ENCODE assay signal across 8 cellular contexts in genomic region chr21:38289697-38290096, GRCh38. TPM values are rescaled to one million over a fixed set of nuclear protein-coding genes. Genes with fewer than 3 reads are reported as not detected.
DNase-seq lines count a peak whose midpoint lies in the region; ATAC-seq, FAIRE-seq and TF ChIP-seq lines count a peak whose summit lies in the region.

No MANE protein-coding gene starts in this region.

- FAIRE-seq in GM18507 (lab: Jason Lieb, UNC), result peak; percentile 53

- H3K4me3 ChIP-seq in SJSA1 (no peak overlapping the region), fibroblast of pulmonary artery (replicated peaks; ENCODE audit: low read depth, low read length) (no peak overlapping the region), skeletal muscle cell (ENCODE audit: low read depth, low read length) (no peak overlapping the region)

- TF ChIP-seq CTCF in fibroblast of pulmonary artery (IDR thresholded peaks at IDR 0.05; ENCODE audit: low read length, missing control alignments), result no peak

- peak overlapping the region; percentile 53 for H3K27ac ChIP-seq in SJSA1

- no peaks in the 10 kb centered on the region for H3K9me3 ChIP-seq in SJSA1 (replicated peaks)

- ATAC-seq in GM21423 (IDR thresholded peaks at IDR 0.05; ENCODE audit: unreplicated experiment), result no peak
- ATAC-seq in activated T-cell treated with anti-CD3 and anti-CD28 coated beads, Interleukin-2, amount 50 U/mL, for 72 hours (replicated peaks in 1 of 2), result no peak

- DNase-seq in GM18507 (ENCODE audit: extremely low spot score, insufficient read length, low read depth), result no peak
- peak; percentile 88 to 90 for DNase-seq in SJSA1 (ENCODE audit: low read depth in 1 of 2, low spot score in 2 of 2)
- DNase-seq in fibroblast of pulmonary artery (ENCODE audit: low read depth), result peak; percentile 99
- DNase-seq in skeletal muscle cell (ENCODE audit: low read depth), result peak; percentile 100
- no peak for DNase-seq in DMS 273 (lab: John Stamatoyannopoulos, UW; ENCODE audit: unreplicated experiment)
- no peak for DNase-seq in DMS 273 treated with DMSO at 0.1 percent for 48 hours (lab: John Stamatoyannopoulos, UW)
- DNase-seq in activated T-cell treated with anti-CD3 and anti-CD28 coated beads, Interleukin-2, amount 50 U/mL, for 72 hours, result no peak

- H3K4me3 Mint-ChIP-seq in activated T-cell treated with anti-CD3 and anti-CD28 coated beads, Interleukin-2, amount 50 U/mL, for 72 hours, result no peak overlapping the region

- H3K36me3 Mint-ChIP-seq in activated T-cell treated with anti-CD3 and anti-CD28 coated beads, Interleukin-2, amount 50 U/mL, for 72 hours (ENCODE audit: insufficient read depth in 2 of 2), result no peaks in the 10 kb centered on the region

- no peaks in the 10 kb centered on the region for H3K36me3 ChIP-seq in SJSA1

- peaks cover 71% of the 10 kb centered on the region for H3K4me1 ChIP-seq in SJSA1 (replicated peaks)

- H3K9me3 Mint-ChIP-seq in activated T-cell treated with anti-CD3 and anti-CD28 coated beads, Interleukin-2, amount 50 U/mL, for 72 hours, result no peaks in the 10 kb centered on the region

- H3K27ac Mint-ChIP-seq in activated T-cell treated with anti-CD3 and anti-CD28 coated beads, Interleukin-2, amount 50 U/mL, for 72 hours, result no peak overlapping the region

- H3K4me1 Mint-ChIP-seq in activated T-cell treated with anti-CD3 and anti-CD28 coated beads, Interleukin-2, amount 50 U/mL, for 72 hours (ENCODE audit: low read depth), result peaks cover 27% of the 10 kb centered on the region

- H3K27me3 Mint-ChIP-seq in activated T-cell treated with anti-CD3 and anti-CD28 coated beads, Interleukin-2, amount 50 U/mL, for 72 hours (ENCODE audit: low read depth), result peaks cover 9% of the 10 kb centered on the region

- H3K27me3 ChIP-seq in SJSA1 (replicated peaks), result no peaks in the 10 kb centered on the region

RNA-seq across cellular contexts. Expression of gene KCNJ15, which starts 32.9 kb away (rescaled TPM):
- total RNA-seq in SJSA1 (2014; rRNA removed; shearing (Covaris generic)), result 0.05 TPM in 1 of 2 replicates, not detected in the other
- under 1 TPM in 1 of 2 donors, not detected in 1; 0.07 TPM for total RNA-seq in activated T-cell treated with anti-CD3 and anti-CD28 coated beads, Interleukin-2, amount 50 U/mL, for 72 hours

Comparison
In these comparisons a context has a peak if more than half of its experiments do, and no peak if none do; other contexts are left out.
1. DNase-seq: peak in SJSA1 (2 of 2), fibroblast of pulmonary artery (single experiment) and skeletal muscle cell (single experiment); none in GM18507 (single experiment), DMS 273 (single experiment), DMS 273 treated with DMSO at 0.1 percent for 48 hours (single experiment) and activated T-cell treated with anti-CD3 and anti-CD28 coated beads, Interleukin-2, amount 50 U/mL, for 72 hours (0 of 2).